Comparison of ENCODE assay signal across 10 cellular contexts in the genomic region with DNA sequence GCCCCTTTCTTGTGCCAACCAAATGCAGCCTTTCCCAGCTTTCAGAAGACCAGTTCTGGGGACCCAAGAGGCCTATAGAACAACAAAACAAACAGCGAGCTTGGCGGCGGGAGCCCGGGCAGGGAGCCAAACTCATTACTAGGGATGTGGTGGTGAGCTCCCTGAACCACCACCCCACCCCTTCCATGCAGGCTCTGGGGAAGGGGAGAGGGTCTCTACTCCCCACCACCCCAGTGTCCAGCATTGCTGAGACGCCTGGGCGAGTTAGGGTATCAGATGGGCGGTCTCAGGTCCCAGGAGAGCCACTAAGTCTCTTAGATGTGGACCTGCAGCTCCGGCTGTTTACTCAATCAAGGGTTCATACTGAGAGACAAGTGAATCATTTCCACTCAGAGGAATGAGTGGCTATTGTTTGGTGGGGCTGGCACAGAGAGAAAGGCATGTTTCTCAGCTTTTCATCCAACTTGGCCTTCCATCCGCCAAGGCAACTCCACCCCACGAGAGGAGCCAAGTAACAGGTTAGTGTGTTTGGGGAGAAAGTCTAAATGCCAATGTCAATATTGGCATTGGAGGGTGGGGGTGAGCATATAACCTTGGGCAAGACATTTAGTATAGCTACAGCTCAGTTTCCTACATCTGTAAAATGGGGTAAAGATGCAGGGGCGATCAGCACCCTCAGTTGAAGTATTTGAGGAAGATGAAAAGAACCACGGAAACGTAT. TPM values are rescaled to one million over a fixed set of nuclear protein-coding genes. Genes with fewer than 3 reads are reported as not detected.
DNase-seq lines count a peak whose midpoint lies in the region; ATAC-seq and TF ChIP-seq lines count a peak whose summit lies in the region.
"Had no signal": no experiment of that assay in that cellular context is flagged by ENCODE, and none has a peak within 500 bp of the region (broad histone marks: within the 10 kb centered on the region; RNA-seq: fewer than 3 reads in every experiment).

No MANE protein-coding gene starts in this region.

- no peak overlapping the region for H3K4me2 ChIP-seq in parathyroid adenoma (ENCODE audit: low read length)

- peak overlapping the region; percentile 55 for H3K27ac ChIP-seq in parathyroid adenoma

- no peaks in the 10 kb centered on the region for H3K27me3 Mint-ChIP-seq in activated CD8-positive, alpha-beta memory T cell treated with anti-CD3 and anti-CD28 coated beads, Interleukin-2, amount 10 ng/mL, durations not matched to agents 7 days and 5 days

- H3K9me3 Mint-ChIP-seq in activated CD8-positive, alpha-beta memory T cell treated with anti-CD3 and anti-CD28 coated beads, Interleukin-2, amount 10 ng/mL, durations not matched to agents 7 days and 5 days (ENCODE audit: low read depth) = no peaks in the 10 kb centered on the region

- peaks cover 17% of the 10 kb centered on the region for H3K4me1 ChIP-seq in parathyroid adenoma

- ATAC-seq in HG03520 (IDR thresholded peaks at IDR 0.05; ENCODE audit: unreplicated experiment) (no peak), GM18867 (IDR thresholded peaks at IDR 0.05; ENCODE audit: unreplicated experiment) (no peak)
- ATAC-seq in activated CD8-positive, alpha-beta memory T cell treated with anti-CD3 and anti-CD28 coated beads, Interleukin-2, amount 10 ng/mL, durations not matched to agents 7 days and 5 days = no peak

- no peak overlapping the region for H3K4me3 Mint-ChIP-seq in activated CD8-positive, alpha-beta memory T cell treated with anti-CD3 and anti-CD28 coated beads, Interleukin-2, amount 10 ng/mL, durations not matched to agents 7 days and 5 days

- H3K4me3 ChIP-seq in epithelial cell of esophagus (ENCODE audit: low read length) (no peak overlapping the region), parathyroid adenoma (ENCODE audit: low read depth, low read length) (no peak overlapping the region)

- H3K9ac ChIP-seq in parathyroid adenoma = no peak overlapping the region

- H3K9me3 ChIP-seq in parathyroid adenoma (ENCODE audit: control insufficient read depth, low read length) = no peaks in the 10 kb centered on the region

- TF ChIP-seq CTCF in epithelial cell of esophagus (IDR thresholded peaks at IDR 0.05; ENCODE audit: insufficient read depth, low read depth, low read length, missing control alignments) (no peak), parathyroid adenoma (IDR thresholded peaks at IDR 0.05) (no peak)

- DNase-seq in DMS53 (lab: John Stamatoyannopoulos, UW) = peak; percentile 95
- peak; percentile 55 for DNase-seq in NCI-H510A (lab: John Stamatoyannopoulos, UW)
- DNase-seq in epithelial cell of esophagus (ENCODE audit: low read depth) = peak; percentile 83
- no peak for DNase-seq in activated CD8-positive, alpha-beta memory T cell treated with anti-CD3 and anti-CD28 coated beads, Interleukin-2, amount 10 ng/mL, durations not matched to agents 7 days and 5 days
- DNase-seq in NCI-H1048 (lab: John Stamatoyannopoulos, UW) = no peak
- DNase-seq: MV-4-11; stimulated activated naive CD4-positive, alpha-beta T cell treated with Interleukin-2 at 50 U/mL for 16 hours had no signal

- no peaks in the 10 kb centered on the region for H3K36me3 ChIP-seq in parathyroid adenoma (ENCODE audit: control insufficient read depth, insufficient read depth, low read length)

- no peak overlapping the region for H2AFZ ChIP-seq in parathyroid adenoma

- no peaks in the 10 kb centered on the region for H3K27me3 ChIP-seq in parathyroid adenoma (ENCODE audit: control insufficient read depth, insufficient read depth, low read length)

- H3K36me3 Mint-ChIP-seq in activated CD8-positive, alpha-beta memory T cell treated with anti-CD3 and anti-CD28 coated beads, Interleukin-2, amount 10 ng/mL, durations not matched to agents 7 days and 5 days = no peaks in the 10 kb centered on the region

- H3K27ac Mint-ChIP-seq in activated CD8-positive, alpha-beta memory T cell treated with anti-CD3 and anti-CD28 coated beads, Interleukin-2, amount 10 ng/mL, durations not matched to agents 7 days and 5 days = no peak overlapping the region

- no peaks in the 10 kb centered on the region for H3K79me2 ChIP-seq in parathyroid adenoma

- CTCF ChIA-PET in activated CD8-positive, alpha-beta memory T cell treated with anti-CD3 and anti-CD28 coated beads, Interleukin-2, amount 10 ng/mL, durations not matched to agents 7 days and 5 days (lab: Charles Lee) = no interaction called here

- no peaks in the 10 kb centered on the region for H3K4me1 Mint-ChIP-seq in activated CD8-positive, alpha-beta memory T cell treated with anti-CD3 and anti-CD28 coated beads, Interleukin-2, amount 10 ng/mL, durations not matched to agents 7 days and 5 days

RNA-seq across cellular contexts. Expression of gene PLXNA2, which starts 40.9 kb away (rescaled TPM):
- under 1 TPM; 0.15 to 0.26 TPM for total RNA-seq in activated CD8-positive, alpha-beta memory T cell treated with anti-CD3 and anti-CD28 coated beads, Interleukin-2, amount 10 ng/mL, durations not matched to agents 7 days and 5 days

Comparison
In these comparisons a context has a peak if more than half of its experiments do, and no peak if none do; other contexts are left out.
1. DNase-seq: peak in DMS53 (single experiment), NCI-H510A (single experiment) and epithelial cell of esophagus (single experiment); none in activated CD8-positive, alpha-beta memory T cell treated with anti-CD3 and anti-CD28 coated beads, Interleukin-2, amount 10 ng/mL, durations not matched to agents 7 days and 5 days (single experiment) and NCI-H1048 (single experiment).